ENCODE assay signal across 30 cellular contexts in the genomic region with DNA sequence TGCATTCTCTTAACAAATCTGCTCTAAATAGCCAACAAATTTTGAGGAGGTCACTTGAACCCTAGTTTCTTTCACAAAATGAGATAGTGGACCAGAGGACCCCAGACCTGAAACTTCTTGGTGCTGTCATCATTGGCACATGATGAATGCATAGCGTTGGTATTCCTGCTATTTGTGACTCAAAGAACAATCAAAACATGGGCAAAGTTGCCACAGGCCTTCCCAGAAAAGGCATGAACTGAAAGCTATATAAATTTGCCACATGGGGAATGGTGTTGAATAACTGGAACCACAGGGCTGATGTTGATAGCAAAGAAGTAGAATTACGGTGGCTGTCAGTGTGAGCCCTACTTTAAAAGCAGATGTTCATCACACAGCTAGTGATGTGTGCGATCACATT.
"Had no signal": no experiment of that assay in that cellular context is flagged by ENCODE, and none has a peak within 500 bp of the region (broad histone marks: within the 10 kb centered on the region; RNA-seq: fewer than 3 reads in every experiment).

No MANE protein-coding gene starts in this region.

- H3K36me3 ChIP-seq: colonic mucosa, heart right ventricle, left ventricle myocardium inferior, neutrophil, tibial artery, upper lobe of right lung had no signal

- H3K36me3 Mint-ChIP-seq: activated CD8-positive, alpha-beta memory T cell treated with anti-CD3 and anti-CD28 coated beads, Interleukin-2, amount 10 ng/mL, durations not matched to agents 7 days and 5 days; activated naive CD4-positive, alpha-beta T cell treated with anti-CD3 and anti-CD28 coated beads, Interleukin-2, amount 50 U/mL, for 24 hours; naive B cell; stimulated activated memory B cell treated with anti-CD40 and anti-IgM and Interleukin-4, amounts not matched to agents 10 μg/mL and 1 μg/mL and 100 μg/mL, for 72 hours had no signal

- H3K27me3 Mint-ChIP-seq: progenitor cell of endocrine pancreas had no signal

- ATAC-seq: activated CD8-positive, alpha-beta memory T cell treated with anti-CD3 and anti-CD28 coated beads, Interleukin-2, amount 10 ng/mL, durations not matched to agents 7 days and 5 days; activated CD8-positive, alpha-beta T cell treated with anti-CD3 and anti-CD28 coated beads, Interleukin-2, amount 10 ng/mL, durations not matched to agents 7 days and 5 days; activated naive CD8-positive, alpha-beta T cell treated with anti-CD3 and anti-CD28 coated beads, Interleukin-2, amount 50 U/mL, for 24 hours; foreskin keratinocyte; heart right ventricle; sciatic nerve; stimulated activated memory B cell treated with anti-CD40 and anti-IgM and Interleukin-4, amounts not matched to agents 10 μg/mL and 1 μg/mL and 100 μg/mL, for 72 hours; stimulated activated naive CD8-positive, alpha-beta T cell treated with anti-CD3 and anti-CD28 coated beads, Interleukin-15, amount 100 ng/mL, for 72 hours; upper lobe of right lung had no signal

- H3K9me3 Mint-ChIP-seq: activated B cell treated with CpG ODN at 0.5 μM for 24 hours; activated naive CD4-positive, alpha-beta T cell treated with anti-CD3 and anti-CD28 coated beads, Interleukin-2, amount 50 U/mL, for 24 hours; activated naive CD8-positive, alpha-beta T cell treated with anti-CD3 and anti-CD28 coated beads, Interleukin-2, amount 50 U/mL, for 24 hours; activated T-helper 2 cell treated with anti-CD3 and anti-CD28 coated beads, Interferon-gamma antibody, Interleukin-2, Interleukin-4, amounts not matched to agents 10 μg/mL and 5 μg/mL and 100 μg/mL, durations not matched to agents 14 hours and 24 hours and 36 hours; naive B cell; nephron progenitor cell; stimulated activated memory B cell treated with anti-CD40 and anti-IgM and Interleukin-4, amounts not matched to agents 10 μg/mL and 1 μg/mL and 100 μg/mL, for 72 hours; stimulated activated naive CD8-positive, alpha-beta T cell treated with anti-CD3 and anti-CD28 coated beads, Interleukin-15, amount 100 ng/mL, for 72 hours; T-helper 2 cell treated with Interferon-gamma antibody and Interleukin-4, amounts not matched to agents 5 μg/mL and 100 μg/mL, for 36 hours had no signal

- FAIRE-seq: small intestine had no signal

- DNase-seq: activated B cell treated with CpG ODN at 0.5 μM for 24 hours; activated CD4-positive, alpha-beta T cell treated with anti-CD3 and anti-CD28 coated beads, Interleukin-2, amount 50 U/mL, for 1 hour; activated CD8-positive, alpha-beta memory T cell treated with anti-CD3 and anti-CD28 coated beads, Interleukin-2, amount 10 ng/mL, durations not matched to agents 7 days and 5 days; activated CD8-positive, alpha-beta T cell treated with anti-CD3 and anti-CD28 coated beads, Interleukin-2, amount 10 ng/mL, durations not matched to agents 7 days and 5 days; activated naive CD8-positive, alpha-beta T cell treated with anti-CD3 and anti-CD28 coated beads, Interleukin-2, amount 50 U/mL, for 24 hours; activated T-cell treated with anti-CD3 and anti-CD28 coated beads, Interleukin-2, amount 50 U/mL, for 48 hours; cerebellar nuclear complex; colonic mucosa; dorsolateral prefrontal cortex; effector memory CD4-positive, alpha-beta T cell; heart right ventricle; left ventricle myocardium inferior; naive B cell; nephron progenitor cell; retina; small intestine; stimulated activated CD4-positive, alpha-beta T cell treated with anti-CD3 and anti-CD28 coated beads, Interleukin-4, amount 100 ng/mL, for 24 hours; stimulated activated naive CD8-positive, alpha-beta T cell treated with anti-CD3 and anti-CD28 coated beads, Interleukin-15, amount 100 ng/mL, for 72 hours; T-helper 1 cell; tibial artery; upper lobe of right lung had no signal

- H3K4me3 Mint-ChIP-seq: activated B cell treated with CpG ODN at 0.5 μM for 24 hours; activated CD8-positive, alpha-beta memory T cell treated with anti-CD3 and anti-CD28 coated beads, Interleukin-2, amount 10 ng/mL, durations not matched to agents 7 days and 5 days; activated CD8-positive, alpha-beta T cell treated with anti-CD3 and anti-CD28 coated beads, Interleukin-2, amount 10 ng/mL, durations not matched to agents 7 days and 5 days; activated naive CD4-positive, alpha-beta T cell treated with anti-CD3 and anti-CD28 coated beads, Interleukin-2, amount 50 U/mL, for 24 hours; activated naive CD8-positive, alpha-beta T cell treated with anti-CD3 and anti-CD28 coated beads, Interleukin-2, amount 50 U/mL, for 24 hours; naive B cell; nephron progenitor cell; stimulated activated memory B cell treated with anti-CD40 and anti-IgM and Interleukin-4, amounts not matched to agents 10 μg/mL and 1 μg/mL and 100 μg/mL, for 72 hours; stimulated activated naive CD8-positive, alpha-beta T cell treated with anti-CD3 and anti-CD28 coated beads, Interleukin-15, amount 100 ng/mL, for 72 hours; T-helper 2 cell treated with Interferon-gamma antibody and Interleukin-4, amounts not matched to agents 5 μg/mL and 100 μg/mL, for 36 hours had no signal

- H3K27ac Mint-ChIP-seq: activated B cell treated with CpG ODN at 0.5 μM for 24 hours; activated CD8-positive, alpha-beta memory T cell treated with anti-CD3 and anti-CD28 coated beads, Interleukin-2, amount 10 ng/mL, durations not matched to agents 7 days and 5 days; activated CD8-positive, alpha-beta T cell treated with anti-CD3 and anti-CD28 coated beads, Interleukin-2, amount 10 ng/mL, durations not matched to agents 7 days and 5 days; activated naive CD4-positive, alpha-beta T cell treated with anti-CD3 and anti-CD28 coated beads, Interleukin-2, amount 50 U/mL, for 24 hours; activated naive CD8-positive, alpha-beta T cell treated with anti-CD3 and anti-CD28 coated beads, Interleukin-2, amount 50 U/mL, for 24 hours; activated T-helper 2 cell treated with anti-CD3 and anti-CD28 coated beads, Interferon-gamma antibody, Interleukin-2, Interleukin-4, amounts not matched to agents 10 μg/mL and 5 μg/mL and 100 μg/mL, durations not matched to agents 14 hours and 24 hours and 36 hours; naive B cell; nephron progenitor cell; progenitor cell of endocrine pancreas; stimulated activated memory B cell treated with anti-CD40 and anti-IgM and Interleukin-4, amounts not matched to agents 10 μg/mL and 1 μg/mL and 100 μg/mL, for 72 hours; stimulated activated naive CD8-positive, alpha-beta T cell treated with anti-CD3 and anti-CD28 coated beads, Interleukin-15, amount 100 ng/mL, for 72 hours; T-helper 2 cell treated with Interferon-gamma antibody and Interleukin-4, amounts not matched to agents 5 μg/mL and 100 μg/mL, for 36 hours had no signal

- H3K27me3 ChIP-seq: colonic mucosa, foreskin keratinocyte, neutrophil, tibial artery, upper lobe of right lung had no signal

- H3K9me3 ChIP-seq: colonic mucosa, heart right ventricle, left ventricle myocardium inferior, neutrophil, tibial artery, upper lobe of right lung had no signal

- H3K4me3 ChIP-seq: colonic mucosa, dorsolateral prefrontal cortex, heart right ventricle, left ventricle myocardium inferior, lung, tibial artery, upper lobe of right lung had no signal

- H3K27ac ChIP-seq: colonic mucosa, foreskin keratinocyte, heart right ventricle, left ventricle myocardium inferior, neutrophil, tibial artery, upper lobe of right lung had no signal

- H3K4me1 ChIP-seq: colonic mucosa, foreskin keratinocyte, heart right ventricle, left ventricle myocardium inferior, tibial artery, upper lobe of right lung had no signal

- H3K4me1 Mint-ChIP-seq: activated B cell treated with CpG ODN at 0.5 μM for 24 hours; activated CD8-positive, alpha-beta memory T cell treated with anti-CD3 and anti-CD28 coated beads, Interleukin-2, amount 10 ng/mL, durations not matched to agents 7 days and 5 days; activated naive CD4-positive, alpha-beta T cell treated with anti-CD3 and anti-CD28 coated beads, Interleukin-2, amount 50 U/mL, for 24 hours; activated naive CD8-positive, alpha-beta T cell treated with anti-CD3 and anti-CD28 coated beads, Interleukin-2, amount 50 U/mL, for 24 hours; naive B cell; nephron progenitor cell; stimulated activated memory B cell treated with anti-CD40 and anti-IgM and Interleukin-4, amounts not matched to agents 10 μg/mL and 1 μg/mL and 100 μg/mL, for 72 hours; stimulated activated naive CD8-positive, alpha-beta T cell treated with anti-CD3 and anti-CD28 coated beads, Interleukin-15, amount 100 ng/mL, for 72 hours had no signal
